Comparison of ENCODE assay signal across 21 cellular contexts in the genomic region with DNA sequence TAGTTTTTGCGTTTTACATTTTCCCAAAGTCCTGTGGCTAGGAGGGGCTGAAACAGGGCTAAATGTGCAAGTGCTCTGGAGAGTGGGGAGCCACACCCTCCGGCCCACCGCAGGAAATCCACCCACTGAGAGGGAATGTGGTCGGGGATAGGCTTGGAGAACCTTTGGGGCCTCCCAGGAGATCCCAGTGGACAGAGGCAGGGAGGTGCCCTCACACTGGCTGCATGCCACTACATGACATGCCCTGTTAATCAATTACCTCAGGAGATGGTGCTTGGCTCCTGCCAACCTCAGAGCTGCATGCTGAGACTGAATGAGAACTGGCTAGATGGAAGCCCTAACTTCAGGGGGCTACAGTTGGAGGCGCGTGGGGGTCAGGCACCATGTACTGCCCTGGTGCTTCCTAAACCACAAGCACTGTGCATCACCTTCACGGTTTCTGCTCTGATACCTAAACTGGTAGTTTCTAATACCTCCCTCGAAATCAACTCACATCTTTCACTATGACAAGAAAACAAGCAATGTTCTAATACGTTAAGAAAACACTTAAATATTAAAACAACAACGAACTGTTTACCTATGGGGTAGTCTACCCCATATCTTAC.
DNase-seq lines count a peak whose midpoint lies in the region; ATAC-seq and TF ChIP-seq lines count a peak whose summit lies in the region.
"Had no signal": no experiment of that assay in that cellular context is flagged by ENCODE, and none has a peak within 500 bp of the region (broad histone marks: within the 10 kb centered on the region; RNA-seq: fewer than 3 reads in every experiment).

No MANE protein-coding gene starts in this region.

- POLR2A ChIA-PET in HEK293 (lab: Yijun Ruan, JAX) = no interaction called here

- H3K4me1 ChIP-seq in HEK293 (ENCODE audit: control insufficient read depth, insufficient read depth, low read length) = no peaks in the 10 kb centered on the region
- H3K4me1 ChIP-seq in RWPE2 (ENCODE audit: insufficient read depth, poor library complexity, severe bottlenecking) = no peaks in the 10 kb centered on the region
- H3K4me1 ChIP-seq: Caco-2 had no signal

- no peaks in the 10 kb centered on the region for H3K36me3 Mint-ChIP-seq in progenitor cell of endocrine pancreas (ENCODE audit: insufficient read depth)
- H3K36me3 Mint-ChIP-seq: activated CD4-positive, alpha-beta memory T cell treated with anti-CD3 and anti-CD28 coated beads for 36 hours; activated naive CD8-positive, alpha-beta T cell treated with anti-CD3 and anti-CD28 coated beads for 36 hours; naive B cell had no signal

- peaks cover 10% of the 10 kb centered on the region for H3K27me3 Mint-ChIP-seq in progenitor cell of endocrine pancreas

- peak; percentile 13 for DNase-seq in RWPE2 (ENCODE audit: low spot score)
- DNase-seq in left colon = peak; percentile 49 to 61
- DNase-seq in progenitor cell of endocrine pancreas (ENCODE audit: low spot score, unreplicated experiment) = no peak
- no peak for DNase-seq in activated T-cell treated with anti-CD3 and anti-CD28 coated beads, Interleukin-2, amount 50 U/mL, for 1 hour
- no peak for DNase-seq in KG1 (lab: John Stamatoyannopoulos, UW)
- DNase-seq: activated CD4-positive, alpha-beta memory T cell treated with anti-CD3 and anti-CD28 coated beads for 36 hours; activated naive CD8-positive, alpha-beta T cell treated with anti-CD3 and anti-CD28 coated beads for 36 hours; activated T-cell treated with anti-CD3 and anti-CD28 coated beads, Interleukin-2, amount 50 U/mL, for 72 hours; brain microvascular endothelial cell; EL; naive B cell; NCI-H1930; NCI-H446; stimulated activated CD8-positive, alpha-beta memory T cell treated with anti-CD3 and anti-CD28 coated beads, Interleukin-4, amount 100 ng/mL, for 48 hours; T-helper 1 cell had no signal

- intact Hi-C loops in left colon (cut with DNase I, micrococcal nuclease) = loop anchor here in 1 of 2 donors (10.0 kb wide), 1 partner anchor 182 kb away; no protein-coding TSS in a partner anchor

- H3K36me3 ChIP-seq in HEK293 (ENCODE audit: control insufficient read depth in 2 of 2, insufficient read depth in 1 of 2, low read length in 2 of 2) (no peaks in the 10 kb centered on the region), RWPE2 (ENCODE audit: low read depth) (no peaks in the 10 kb centered on the region)
- H3K36me3 ChIP-seq: brain microvascular endothelial cell, ovary had no signal

- CTCF ChIA-PET in HEK293 (lab: Yijun Ruan, JAX) = interaction anchor here (0.6 to 4.9 kb wide), 2 partner anchors 181 to 282 kb away, joined by 5 to 18 read pairs; no protein-coding TSS in a partner anchor

- H3K27ac Mint-ChIP-seq in progenitor cell of endocrine pancreas = peak overlapping the region; percentile 30
- H3K27ac Mint-ChIP-seq: activated CD4-positive, alpha-beta memory T cell treated with anti-CD3 and anti-CD28 coated beads for 36 hours; activated naive CD8-positive, alpha-beta T cell treated with anti-CD3 and anti-CD28 coated beads for 36 hours; activated T-cell treated with anti-CD3 and anti-CD28 coated beads, Interleukin-2, amount 50 U/mL, for 72 hours had no signal

- H3K27ac ChIP-seq in HEK293 (ENCODE audit: extremely low read depth, low read depth, low read length) (no peak overlapping the region), RWPE2 (ENCODE audit: poor library complexity, severe bottlenecking) (no peak overlapping the region)
- H3K27ac ChIP-seq: brain microvascular endothelial cell, ovary had no signal

- H3K4me3 ChIP-seq in HEK293 (ENCODE audit: low read depth, low read length) = no peak overlapping the region
- no peak overlapping the region for H3K4me3 ChIP-seq in RWPE2 (ENCODE audit: severe bottlenecking)
- H3K4me3 ChIP-seq: ovary had no signal

- H3K27me3 ChIP-seq in RWPE2 (ENCODE audit: insufficient read depth, poor library complexity, severe bottlenecking) = no peaks in the 10 kb centered on the region
- H3K27me3 ChIP-seq: brain microvascular endothelial cell, ovary had no signal

- H3K4me3 Mint-ChIP-seq in progenitor cell of endocrine pancreas (ENCODE audit: low read depth) = no peak overlapping the region
- H3K4me3 Mint-ChIP-seq: activated CD4-positive, alpha-beta memory T cell treated with anti-CD3 and anti-CD28 coated beads for 36 hours; activated naive CD8-positive, alpha-beta T cell treated with anti-CD3 and anti-CD28 coated beads for 36 hours; activated T-cell treated with anti-CD3 and anti-CD28 coated beads, Interleukin-2, amount 50 U/mL, for 72 hours; naive B cell had no signal

- H3K4me1 Mint-ChIP-seq in progenitor cell of endocrine pancreas (ENCODE audit: low read depth) = peaks cover 10% of the 10 kb centered on the region
- H3K4me1 Mint-ChIP-seq: activated naive CD8-positive, alpha-beta T cell treated with anti-CD3 and anti-CD28 coated beads for 36 hours; naive B cell had no signal

- ATAC-seq in RWPE2 (ENCODE audit: low read depth) (no peak), left colon (peak; percentile 98), HG02885 (IDR thresholded peaks at IDR 0.05; ENCODE audit: poor library complexity, unreplicated experiment) (no peak), GM18511 (IDR thresholded peaks at IDR 0.05; ENCODE audit: unreplicated experiment) (no peak)
- ATAC-seq: activated T-cell treated with anti-CD3 and anti-CD28 coated beads, Interleukin-2, amount 50 U/mL, for 72 hours; Right ventricle myocardium inferior had no signal

- TF ChIP-seq CTCF in HEK293 (tag by site-specific recombination; IDR thresholded peaks at IDR 0.05) = no peak
- no peak for TF ChIP-seq CTCF in RWPE2 (IDR thresholded peaks at IDR 0.05; ENCODE audit: poor library complexity, severe bottlenecking)
- no peak for TF ChIP-seq CTCF in progenitor cell of endocrine pancreas (IDR thresholded peaks at IDR 0.05; ENCODE audit: unreplicated experiment)

- H3K9me3 ChIP-seq in HEK293 (ENCODE audit: control insufficient read depth, insufficient read depth, low read depth, low read length) (no peaks in the 10 kb centered on the region), RWPE2 (ENCODE audit: severe bottlenecking) (no peaks in the 10 kb centered on the region)
- H3K9me3 ChIP-seq: ovary had no signal

- H3K9me3 Mint-ChIP-seq in progenitor cell of endocrine pancreas (ENCODE audit: low read depth) = peaks cover 4% of the 10 kb centered on the region
- H3K9me3 Mint-ChIP-seq: activated CD4-positive, alpha-beta memory T cell treated with anti-CD3 and anti-CD28 coated beads for 36 hours; activated naive CD8-positive, alpha-beta T cell treated with anti-CD3 and anti-CD28 coated beads for 36 hours had no signal

TF ChIP-seq in HEK293, 187 proteins besides CTCF, POLR2A, EP300 and RAD21:
- peak; percentile 24; the same call in 1 of the 2 replicates for TF ChIP-seq ZIC2 (tag by site-specific recombination; IDR thresholded peaks at IDR 0.05)
- no peak for TF ChIP-seq GLIS1 (tag by site-specific recombination; IDR thresholded peaks at IDR 0.05)

Comparison
In these comparisons a context has a peak if more than half of its experiments do, and no peak if none do; other contexts are left out.
1. DNase-seq: peak in RWPE2 (single experiment) and left colon (2 of 2); none in progenitor cell of endocrine pancreas (single experiment), activated T-cell treated with anti-CD3 and anti-CD28 coated beads, Interleukin-2, amount 50 U/mL, for 1 hour (single experiment) and KG1 (single experiment).